Comparison of ENCODE assay signal across 12 cellular contexts in the genomic region with DNA sequence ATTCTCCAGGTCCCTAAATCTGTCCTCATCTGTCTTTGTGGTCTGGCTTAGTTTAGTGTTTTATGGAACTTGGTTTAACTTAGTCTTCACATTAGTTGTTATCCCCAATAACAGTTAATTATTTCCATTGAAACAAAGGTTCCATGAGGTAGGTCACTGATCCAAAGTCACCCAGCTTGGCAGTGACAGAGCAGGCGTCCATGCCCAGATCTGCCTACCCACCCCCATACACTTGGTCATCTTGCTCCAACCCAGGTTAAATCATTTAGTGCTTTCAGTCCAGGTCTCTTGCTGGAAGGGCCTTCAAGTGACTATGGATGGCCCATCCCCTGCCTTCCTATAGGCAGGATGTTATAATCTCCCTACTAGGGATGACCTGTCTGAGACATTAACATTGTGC.
DNase-seq lines count a peak whose midpoint lies in the region; ATAC-seq and TF ChIP-seq lines count a peak whose summit lies in the region.
"Had no signal": no experiment of that assay in that cellular context is flagged by ENCODE, and none has a peak within 500 bp of the region (broad histone marks: within the 10 kb centered on the region; RNA-seq: fewer than 3 reads in every experiment).

No MANE protein-coding gene starts in this region.

- H3K9me3 ChIP-seq in smooth muscle cell (replicated peaks; ENCODE audit: low read depth) = no peaks in the 10 kb centered on the region
- H3K9me3 ChIP-seq: Caco-2 had no signal

- H3K36me3 ChIP-seq in smooth muscle cell (ENCODE audit: low read depth) = no peaks in the 10 kb centered on the region

- no peak overlapping the region for H3K4me2 ChIP-seq in smooth muscle cell

- H3K27ac ChIP-seq in caudate nucleus (ENCODE audit: low read depth, low read length) (peak overlapping the region; percentile 44), smooth muscle cell (ENCODE audit: low read depth) (no peak overlapping the region)

- no peaks in the 10 kb centered on the region for H3K79me2 ChIP-seq in smooth muscle cell (ENCODE audit: low read depth)

- H3K4me1 ChIP-seq in smooth muscle cell (ENCODE audit: low read depth) = no peaks in the 10 kb centered on the region
- H3K4me1 ChIP-seq: Caco-2 had no signal

- no peaks in the 10 kb centered on the region for H3F3A ChIP-seq in smooth muscle cell (ENCODE audit: low read depth)

- no peaks in the 10 kb centered on the region for H4K20me1 ChIP-seq in smooth muscle cell (ENCODE audit: low read depth)

- H3K9ac ChIP-seq in smooth muscle cell (ENCODE audit: low read depth) = no peak overlapping the region

- ATAC-seq in HG02763 (IDR thresholded peaks at IDR 0.05; ENCODE audit: unreplicated experiment) = no peak

- no peak overlapping the region for H2AFZ ChIP-seq in smooth muscle cell (ENCODE audit: low read depth)

- DNase-seq in OCI-M1 (lab: John Stamatoyannopoulos, UW) (peak; percentile 7), caudate nucleus (lab: John Stamatoyannopoulos, UW) (no peak), medulla oblongata (ENCODE audit: extremely low spot score) (peak; percentile 5), smooth muscle cell (lab: John Stamatoyannopoulos, UW; ENCODE audit: unreplicated experiment) (no peak), posterior vena cava (ENCODE audit: low spot score) (no peak)
- DNase-seq: Caco-2; CD8-positive, alpha-beta memory T cell; DND-41; GDM1; GOT3; H9 had no signal

- H3K4me3 ChIP-seq in smooth muscle cell = no peak overlapping the region

- intact Hi-C loops in posterior vena cava (cut with DNase I) = no loop called here

- no peaks in the 10 kb centered on the region for H3K27me3 ChIP-seq in smooth muscle cell (ENCODE audit: low read depth)

- no peak for TF ChIP-seq CTCF in smooth muscle cell (IDR thresholded peaks at IDR 0.05; ENCODE audit: borderline replicate concordance, insufficient read depth, poor library complexity, severe bottlenecking)

- 77% methylated on average over 1 of the region's 1 CpG for WGBS in smooth muscle cell (ENCODE audit: low lambda C conversion rate)

Comparison
In these comparisons a context has a peak if more than half of its experiments do, and no peak if none do; other contexts are left out.
1. DNase-seq: peak in OCI-M1 (single experiment) and medulla oblongata (single experiment); none in caudate nucleus (0 of 61), smooth muscle cell (single experiment) and posterior vena cava (single experiment).